35 cellular contexts compared by ENCODE assay signal in genomic region chr2:63723709-63724108, GRCh38.
"Had no signal": no experiment of that assay in that cellular context is flagged by ENCODE, and none has a peak within 500 bp of the region (broad histone marks: within the 10 kb centered on the region; RNA-seq: fewer than 3 reads in every experiment).

No MANE protein-coding gene starts in this region.

- H3K27me3 ChIP-seq: Peyer's patch, SJSA1 had no signal

- H3K4me2 ChIP-seq: KMS-11 had no signal

- H3K4me1 ChIP-seq: Peyer's patch, SJSA1 had no signal

- H3K27ac ChIP-seq: KMS-11, Peyer's patch, SJSA1, VCaP had no signal

- FAIRE-seq: bronchial epithelial cell had no signal

- H3K9ac ChIP-seq: KMS-11 had no signal

- ATAC-seq: activated naive CD4-positive, alpha-beta T cell treated with anti-CD3 and anti-CD28 coated beads, Interleukin-2, amount 50 U/mL, for 72 hours; activated T-cell treated with anti-CD3 and anti-CD28 coated beads, Interleukin-2, amount 50 U/mL, for 4 hours; PC-3 had no signal

- H3K36me3 ChIP-seq: Peyer's patch, SJSA1 had no signal

- H3K9me3 ChIP-seq: Peyer's patch, SJSA1 had no signal

- H3K4me3 ChIP-seq: Peyer's patch, SJSA1 had no signal

- DNase-seq: activated B cell treated with CpG ODN at 0.5 μM for 24 hours; activated CD4-positive, alpha-beta memory T cell treated with anti-CD3 and anti-CD28 coated beads for 36 hours; activated CD4-positive, alpha-beta T cell treated with anti-CD3 and anti-CD28 coated beads for 4 hours; activated CD4-positive, alpha-beta T cell treated with anti-CD3 and anti-CD28 coated beads, Interleukin-2, amount 50 U/mL, for 1 hour; activated CD4-positive, CD25-positive, alpha-beta regulatory T cell treated with anti-CD3 and anti-CD28 coated beads, Interleukin-2, amount 50 U/mL, for 72 hours; activated CD8-positive, alpha-beta memory T cell treated with anti-CD3 and anti-CD28 coated beads, Interleukin-2, amount 50 U/mL, for 4 hours; activated gamma-delta T cell treated with Interleukin-2 at 50 U/mL for 16 hours; activated naive CD4-positive, alpha-beta T cell treated with anti-CD3 and anti-CD28 coated beads for 36 hours; activated T-cell treated with anti-CD3 and anti-CD28 coated beads for 4 hours; activated T-cell treated with anti-CD3 and anti-CD28 coated beads, Interleukin-2, amount 50 U/mL, for 4 hours; anterior cingulate cortex; caudate nucleus; MM.1S; MV-4-11; NCI-H1092; NCI-H146; NCI-H187 treated with DMSO at 0.1 percent for 48 hours; NCI-H2081; NCI-H2171 treated with DMSO at 0.1 percent for 48 hours; NCI-H2227 treated with DMSO at 0.1 percent for 48 hours; NCI-H446 treated with DMSO at 0.1 percent for 48 hours; NCI-H524 treated with DMSO at 0.1 percent for 48 hours; PC-3; Peyer's patch; RPMI8226; SHP77 treated with DMSO at 0.1 percent for 48 hours; SW 1271; T-helper 1 cell; T-helper 2 cell; T-helper 9 cell had no signal
